ENCODE assay signal across 8 cellular contexts in the genomic region with DNA sequence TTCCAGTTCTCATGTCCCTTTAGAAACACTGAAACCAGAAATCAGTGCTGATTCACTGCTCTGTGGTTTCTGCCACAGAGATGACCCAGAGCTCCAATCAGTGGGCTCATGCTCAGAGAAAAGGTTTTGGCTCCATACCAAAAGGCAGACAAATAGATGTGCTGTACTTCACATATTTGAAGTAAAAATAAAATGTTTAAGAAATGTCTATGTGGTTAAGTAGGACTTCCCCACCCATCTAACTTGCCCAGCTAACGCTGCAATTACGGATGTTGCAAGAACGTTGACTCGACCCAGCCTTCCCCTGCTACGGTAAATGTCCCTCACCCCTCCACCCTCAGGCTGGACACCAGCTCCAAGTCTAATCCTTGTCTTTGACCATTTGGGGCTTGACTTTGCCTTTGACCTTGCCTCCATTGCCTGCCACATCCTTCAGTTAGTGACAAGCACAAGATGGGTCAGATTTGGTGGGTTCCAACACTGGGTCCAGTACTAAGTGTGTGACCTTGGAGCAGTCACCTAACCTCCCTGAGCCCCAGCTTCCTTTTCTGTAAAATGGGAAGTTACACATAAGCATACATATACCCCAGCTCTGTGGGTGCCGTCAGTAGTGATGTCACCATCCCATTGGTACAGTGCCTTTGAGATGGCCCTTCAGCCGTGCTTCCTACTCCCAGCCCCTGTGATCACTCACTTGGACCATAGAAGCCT.
DNase-seq lines count a peak whose midpoint lies in the region; ATAC-seq and TF ChIP-seq lines count a peak whose summit lies in the region.

No MANE protein-coding gene starts in this region.

- H3K79me2 ChIP-seq in PC-3 (ENCODE audit: low read length) (no peaks in the 10 kb centered on the region), trophoblast cell (ENCODE audit: control insufficient read depth, insufficient read depth, low read length, poor library complexity) (no peaks in the 10 kb centered on the region)

- H3K9ac ChIP-seq in PC-3 (ENCODE audit: low read length) (peak overlapping the region; percentile 61), trophoblast cell (ENCODE audit: low read length) (no peak overlapping the region)

- no peak overlapping the region for H2BK12ac ChIP-seq in trophoblast cell (ENCODE audit: low read length)

- no peaks in the 10 kb centered on the region for H3K9me2 ChIP-seq in PC-3 (replicated peaks; ENCODE audit: low read length)

- no peak overlapping the region for H4K8ac ChIP-seq in trophoblast cell (ENCODE audit: low read depth, low read length)

- no peak overlapping the region for H3K23ac ChIP-seq in trophoblast cell (ENCODE audit: low read length)

- H2AK5ac ChIP-seq in trophoblast cell (ENCODE audit: low read length): no peak overlapping the region

- no peaks in the 10 kb centered on the region for H3F3A ChIP-seq in PC-3 (ENCODE audit: low read length, unreplicated experiment)

- peaks cover 46% of the 10 kb centered on the region for H3K4me1 ChIP-seq in PC-3 (ENCODE audit: insufficient read depth, low read length)
- H3K4me1 ChIP-seq in trophoblast cell (ENCODE audit: control insufficient read depth in 1 of 2, insufficient read depth in 2 of 2, low read length in 2 of 2): peaks cover 2 to 8% of the 10 kb centered on the region in 2 experiments

- H4K20me1 ChIP-seq in PC-3 (ENCODE audit: low read length): no peaks in the 10 kb centered on the region

- H3K27ac ChIP-seq in PC-3 (ENCODE audit: low read length): peak overlapping the region; percentile 92
- no peak overlapping the region for H3K27ac ChIP-seq in trophoblast cell (ENCODE audit: low read depth, low read length)

- BruUV-seq in PC-3 (replicated peaks; lab: Mats Ljungman, UMichigan): no TSS peak

- no peak overlapping the region for H3K18ac ChIP-seq in trophoblast cell (ENCODE audit: low read length)

- H4K91ac ChIP-seq in trophoblast cell (ENCODE audit: low read depth, low read length): no peak overlapping the region

- intact Hi-C loops in PC-3 (cut with micrococcal nuclease): loop anchor here (2.0 kb wide), 1 partner anchor 95 kb away; a partner anchor contains a TSS

- DNase-seq in EH (ENCODE audit: low read depth) (peak; percentile 98), PC-3 (peak; percentile 91), fibroblast of pulmonary artery (ENCODE audit: low read depth) (peak; percentile 83), trophoblast cell (peak; percentile 18 to 46), GF-D8 (lab: John Stamatoyannopoulos, UW) (no peak)
- DNase-seq in stimulated activated CD4-positive, alpha-beta T cell treated with anti-CD3 and anti-CD28 coated beads, Interleukin-1b, Interleukin-23, amount 100 ng/mL, for 48 hours: no peak

- H3K14ac ChIP-seq in trophoblast cell (ENCODE audit: low read length): no peak overlapping the region

- TF ChIP-seq CTCF in PC-3 (conservative IDR thresholded peaks at IDR 0.05; ENCODE audit: low read depth, low read length) (no peak), fibroblast of pulmonary artery (IDR thresholded peaks at IDR 0.05; ENCODE audit: low read length, missing control alignments) (no peak)

- H3K4me3 ChIP-seq in PC-3 (ENCODE audit: low read length) (no peak overlapping the region), fibroblast of pulmonary artery (replicated peaks; ENCODE audit: low read depth, low read length) (no peak overlapping the region), trophoblast cell (ENCODE audit: low read depth, low read length) (peak overlapping the region; percentile 40)

- H4K12ac ChIP-seq in trophoblast cell (ENCODE audit: low read depth, low read length): no peak overlapping the region

- no peak overlapping the region for H2BK5ac ChIP-seq in trophoblast cell (ENCODE audit: low read depth, low read length, poor library complexity)

- no peak overlapping the region for H3K4ac ChIP-seq in trophoblast cell (ENCODE audit: low read depth, low read length)

- no peak overlapping the region for H2BK120ac ChIP-seq in trophoblast cell (ENCODE audit: insufficient read depth, low read length, poor library complexity)

- H3K27me3 ChIP-seq in PC-3 (ENCODE audit: low read length) (no peaks in the 10 kb centered on the region), trophoblast cell (ENCODE audit: insufficient read depth, low read length) (no peaks in the 10 kb centered on the region)

- H3K36me3 ChIP-seq in PC-3 (ENCODE audit: low read depth, low read length): no peaks in the 10 kb centered on the region
- no peaks in the 10 kb centered on the region for H3K36me3 ChIP-seq in trophoblast cell (ENCODE audit: control insufficient read depth in 1 of 2, insufficient read depth in 2 of 2, low read length in 2 of 2)

- POLR2A ChIA-PET in PC-3 (lab: Charles Lee; ENCODE audit: unreplicated experiment): no interaction called here

- ATAC-seq in PC-3: peak; percentile 14
- ATAC-seq in HG03520 (IDR thresholded peaks at IDR 0.05; ENCODE audit: unreplicated experiment): no peak
- no peak for ATAC-seq in HG03196 (IDR thresholded peaks at IDR 0.05; ENCODE audit: unreplicated experiment)

- WGBS in trophoblast cell (ENCODE audit: extremely low coverage, insufficient coverage, insufficient read length): no CpG with 5 or more reads among the region's 7 CpGs

- H3K79me1 ChIP-seq in trophoblast cell (ENCODE audit: low read length): no peaks in the 10 kb centered on the region

- no peak overlapping the region for H2AFZ ChIP-seq in PC-3 (ENCODE audit: low read length)
- H2AFZ ChIP-seq in trophoblast cell (ENCODE audit: insufficient read depth, low read length, poor library complexity): no peak overlapping the region

- CTCF ChIA-PET in PC-3 (lab: Charles Lee): interaction anchor here (1.0 kb wide), 1 partner anchor 391 kb away, joined by 3 read pairs; no protein-coding TSS in a partner anchor

- no peaks in the 10 kb centered on the region for H3K9me3 ChIP-seq in PC-3 (ENCODE audit: low read length)
- H3K9me3 ChIP-seq in trophoblast cell (ENCODE audit: insufficient read depth, low read depth, low read length): no peaks in the 10 kb centered on the region

- peak overlapping the region; percentile 67 for H3K4me2 ChIP-seq in PC-3 (ENCODE audit: low read length)
- H3K4me2 ChIP-seq in trophoblast cell (ENCODE audit: low read length): no peak overlapping the region

Comparison
In these comparisons a context has a peak if more than half of its experiments do, and no peak if none do; other contexts are left out.
1. DNase-seq: peak in EH (single experiment), PC-3 (single experiment), fibroblast of pulmonary artery (single experiment) and trophoblast cell (2 of 2); none in stimulated activated CD4-positive, alpha-beta T cell treated with anti-CD3 and anti-CD28 coated beads, Interleukin-1b, Interleukin-23, amount 100 ng/mL, for 48 hours (single experiment) and GF-D8 (single experiment).